1 cellular context compared by ENCODE assay signal in the genomic region with DNA sequence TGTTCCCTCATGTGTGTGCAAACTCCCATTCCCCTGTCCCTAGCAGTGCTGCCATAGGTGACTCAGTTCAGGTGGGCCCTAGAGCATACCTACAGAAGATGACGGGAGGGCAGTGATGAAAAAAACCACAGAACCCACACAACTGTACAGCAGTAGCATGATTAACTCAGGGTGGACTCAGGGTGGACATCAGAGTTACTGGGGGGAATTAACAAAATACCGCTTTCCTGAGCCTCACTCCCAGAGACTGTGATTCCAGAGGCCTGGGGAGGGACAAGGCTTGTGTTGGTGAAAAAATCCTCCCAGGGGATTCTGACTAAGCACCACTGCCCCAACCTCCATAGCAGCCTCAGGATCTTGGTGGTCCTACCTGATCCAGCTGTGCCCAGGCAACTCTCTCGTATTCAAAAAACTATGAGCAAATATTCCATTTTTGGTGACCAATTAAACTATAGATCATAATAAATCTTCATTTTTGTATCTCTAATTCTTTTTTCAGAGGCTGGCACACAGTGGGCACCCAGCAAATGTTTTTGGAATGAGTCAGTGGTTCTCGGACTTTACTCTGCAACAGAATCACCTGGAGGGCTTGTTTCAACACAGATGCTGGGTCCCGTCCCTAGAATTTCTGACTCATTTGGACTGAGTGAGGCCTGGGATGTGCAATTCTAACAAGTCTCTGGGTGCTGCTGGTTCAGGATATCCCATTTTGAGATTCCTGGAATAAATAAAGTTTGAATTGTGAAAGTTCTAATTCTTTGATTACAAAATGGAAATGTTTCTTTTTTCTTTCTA.
TF ChIP-seq lines count a peak whose summit lies in the region.

No MANE protein-coding gene starts in this region.

TF ChIP-seq in SK-N-SH treated with all-trans-retinoic acid at 6 μM for 48 hours, 23 proteins besides CTCF, POLR2A, EP300 and RAD21 (continued from another document):
- TF ChIP-seq, protein P1, sequence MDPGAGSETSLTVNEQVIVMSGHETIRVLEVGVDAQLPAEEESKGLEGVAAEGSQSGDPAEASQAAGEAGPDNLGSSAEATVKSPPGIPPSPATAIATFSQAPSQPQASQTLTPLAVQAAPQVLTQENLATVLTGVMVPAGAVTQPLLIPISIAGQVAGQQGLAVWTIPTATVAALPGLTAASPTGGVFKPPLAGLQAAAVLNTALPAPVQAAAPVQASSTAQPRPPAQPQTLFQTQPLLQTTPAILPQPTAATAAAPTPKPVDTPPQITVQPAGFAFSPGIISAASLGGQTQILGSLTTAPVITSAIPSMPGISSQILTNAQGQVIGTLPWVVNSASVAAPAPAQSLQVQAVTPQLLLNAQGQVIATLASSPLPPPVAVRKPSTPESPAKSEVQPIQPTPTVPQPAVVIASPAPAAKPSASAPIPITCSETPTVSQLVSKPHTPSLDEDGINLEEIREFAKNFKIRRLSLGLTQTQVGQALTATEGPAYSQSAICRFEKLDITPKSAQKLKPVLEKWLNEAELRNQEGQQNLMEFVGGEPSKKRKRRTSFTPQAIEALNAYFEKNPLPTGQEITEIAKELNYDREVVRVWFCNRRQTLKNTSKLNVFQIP (CRISPR knock-in tag; IDR thresholded peaks at IDR 0.05; ENCODE audit: borderline replicate concordance, low read depth): no peak
